ENCODE assay signal across 23 cellular contexts in the genomic region with DNA sequence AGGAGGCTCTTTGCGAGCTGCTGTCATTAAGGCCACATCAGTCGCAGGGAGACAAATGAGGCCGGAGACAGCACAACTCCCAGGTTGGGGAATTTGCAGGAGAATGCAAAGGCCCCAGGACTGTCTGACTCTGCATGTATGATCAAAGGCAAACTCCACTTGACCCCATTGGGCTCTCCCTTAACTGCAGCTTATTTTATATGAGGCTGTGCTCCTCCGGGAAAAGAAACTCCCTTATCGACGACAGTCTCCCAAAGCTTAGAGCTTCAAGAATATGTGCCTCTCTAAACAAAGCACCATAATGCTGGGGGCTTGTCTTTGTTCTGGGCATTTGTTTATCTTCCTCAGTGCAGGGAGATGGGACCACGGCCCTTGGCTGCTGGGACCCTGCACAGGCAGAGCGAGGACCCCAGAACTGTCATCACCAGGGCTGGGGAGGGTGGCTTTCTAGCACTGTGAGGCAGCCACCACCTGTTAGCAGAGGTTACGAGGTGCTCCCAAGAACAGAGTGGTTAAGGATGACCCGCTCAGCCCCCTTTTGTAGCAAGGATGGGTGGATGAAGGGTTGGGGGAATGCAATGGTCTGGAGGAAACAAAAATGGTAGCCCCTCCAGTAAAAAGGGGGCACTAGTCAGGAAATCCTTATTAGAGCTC. TPM values are rescaled to one million over a fixed set of nuclear protein-coding genes. Genes with fewer than 3 reads are reported as not detected.
DNase-seq lines count a peak whose midpoint lies in the region; ATAC-seq and TF ChIP-seq lines count a peak whose summit lies in the region.
"Had no signal": no experiment of that assay in that cellular context is flagged by ENCODE, and none has a peak within 500 bp of the region (broad histone marks: within the 10 kb centered on the region; RNA-seq: fewer than 3 reads in every experiment).

No MANE protein-coding gene starts in this region.

- WGBS in hepatocyte (ENCODE audit: low lambda C conversion rate, missing lambda C conversion rate) = 45% methylated on average over 10 of the region's 10 CpGs

- peaks cover 23% of the 10 kb centered on the region for H3K4me1 ChIP-seq in Loucy (ENCODE audit: insufficient read depth, low read length, poor library complexity, severe bottlenecking)
- peaks cover 48% of the 10 kb centered on the region for H3K4me1 ChIP-seq in hepatocyte (ENCODE audit: insufficient read depth)
- peaks cover 26% of the 10 kb centered on the region for H3K4me1 ChIP-seq in neural progenitor cell
- H3K4me1 ChIP-seq in uterus = peaks cover 0 to 17% of the 10 kb centered on the region in 2 donors
- H3K4me1 ChIP-seq: psoas muscle had no signal

- no peaks in the 10 kb centered on the region for H3K9me2 ChIP-seq in Loucy (replicated peaks; ENCODE audit: low read depth, low read length)
- H3K9me2 ChIP-seq in hepatocyte (replicated peaks; ENCODE audit: insufficient read depth) = no peaks in the 10 kb centered on the region

- ATAC-seq in HG03280 (IDR thresholded peaks at IDR 0.05; ENCODE audit: unreplicated experiment) = no peak
- ATAC-seq: effector memory CD8-positive, alpha-beta T cell; heart left ventricle; PC-3; psoas muscle had no signal

- H3K9me3 ChIP-seq in Loucy (ENCODE audit: insufficient read depth, low read depth, low read length) (no peaks in the 10 kb centered on the region), hepatocyte (ENCODE audit: low read depth) (no peaks in the 10 kb centered on the region), neural progenitor cell (ENCODE audit: low read depth) (no peaks in the 10 kb centered on the region), uterus (no peaks in the 10 kb centered on the region)
- H3K9me3 ChIP-seq: heart left ventricle, psoas muscle, spleen had no signal

- H4K20me1 ChIP-seq in Loucy (ENCODE audit: insufficient read depth, low read length, poor library complexity, severe bottlenecking) = no peaks in the 10 kb centered on the region
- no peaks in the 10 kb centered on the region for H4K20me1 ChIP-seq in hepatocyte (ENCODE audit: insufficient read depth, poor library complexity, severe bottlenecking)
- no peaks in the 10 kb centered on the region for H4K20me1 ChIP-seq in neural progenitor cell (ENCODE audit: low read depth)

- peaks cover 6% of the 10 kb centered on the region for H3K27me3 Mint-ChIP-seq in neural progenitor cell (ENCODE audit: insufficient read depth, low read depth)
- H3K27me3 Mint-ChIP-seq: natural killer cell treated with Interleukin-12 subunit alpha and Interleukin-12 subunit beta and Interleukin-15 and Interleukin-18, amount 100 ng/mL, for 72 hours had no signal

- peaks cover 35% of the 10 kb centered on the region for H3K4me1 Mint-ChIP-seq in neural progenitor cell

- no peak for TF ChIP-seq POLR2A in uterus (IDR thresholded peaks at IDR 0.05)

- H3K27ac ChIP-seq in hepatocyte (peak overlapping the region; percentile 91), neural progenitor cell (no peak overlapping the region), uterus (peak overlapping the region; percentile 61 to 83)
- H3K27ac ChIP-seq: psoas muscle, spleen, WERI-Rb-1 had no signal

- H3K79me2 ChIP-seq in Loucy (ENCODE audit: insufficient read depth, low read length) = no peaks in the 10 kb centered on the region
- H3K79me2 ChIP-seq in hepatocyte = no peaks in the 10 kb centered on the region
- no peaks in the 10 kb centered on the region for H3K79me2 ChIP-seq in neural progenitor cell (ENCODE audit: low read depth)

- intact Hi-C loops in uterus (cut with DNase I; ENCODE audit: low total_unique reads) = no loop called here

- H3K27ac Mint-ChIP-seq in neural progenitor cell = peak overlapping the region; percentile 44
- H3K27ac Mint-ChIP-seq: effector memory CD8-positive, alpha-beta T cell; memory B cell; natural killer cell treated with Interleukin-12 subunit alpha and Interleukin-12 subunit beta and Interleukin-15 and Interleukin-18, amount 100 ng/mL, for 72 hours had no signal

- no peaks in the 10 kb centered on the region for H3K36me3 Mint-ChIP-seq in neural progenitor cell
- H3K36me3 Mint-ChIP-seq: memory B cell; natural killer cell treated with Interleukin-12 subunit alpha and Interleukin-12 subunit beta and Interleukin-15 and Interleukin-18, amount 100 ng/mL, for 72 hours had no signal

- no peaks in the 10 kb centered on the region for H3F3A ChIP-seq in Loucy (ENCODE audit: low read depth)
- peaks cover 4% of the 10 kb centered on the region for H3F3A ChIP-seq in neural progenitor cell (ENCODE audit: low read depth)

- H3K4me2 ChIP-seq in Loucy (ENCODE audit: low read depth, low read length, poor library complexity, severe bottlenecking) (no peak overlapping the region), hepatocyte (no peak overlapping the region), neural progenitor cell (peak overlapping the region; percentile 12)

- no peaks in the 10 kb centered on the region for H3K9me3 Mint-ChIP-seq in neural progenitor cell
- H3K9me3 Mint-ChIP-seq: effector memory CD8-positive, alpha-beta T cell; memory B cell; natural killer cell treated with Interleukin-12 subunit alpha and Interleukin-12 subunit beta and Interleukin-15 and Interleukin-18, amount 100 ng/mL, for 72 hours had no signal

- H3K4me3 ChIP-seq in Loucy (ENCODE audit: low read length, poor library complexity, severe bottlenecking) (no peak overlapping the region), hepatocyte (no peak overlapping the region), neural progenitor cell (no peak overlapping the region), uterus (no peak overlapping the region)
- H3K4me3 ChIP-seq: psoas muscle, spleen had no signal

- H3K4me3 Mint-ChIP-seq in neural progenitor cell = no peak overlapping the region
- H3K4me3 Mint-ChIP-seq: effector memory CD8-positive, alpha-beta T cell; memory B cell; natural killer cell treated with Interleukin-12 subunit alpha and Interleukin-12 subunit beta and Interleukin-15 and Interleukin-18, amount 100 ng/mL, for 72 hours had no signal

- no peak for TF ChIP-seq CTCF in Loucy (conservative IDR thresholded peaks at IDR 0.05; ENCODE audit: low read length)
- TF ChIP-seq CTCF in hepatocyte (IDR thresholded peaks at IDR 0.05; ENCODE audit: poor library complexity) = no peak
- no peak for TF ChIP-seq CTCF in neural progenitor cell (IDR thresholded peaks at IDR 0.05)
- TF ChIP-seq CTCF in uterus (IDR thresholded peaks at IDR 0.05) = no peak

- H3K36me3 ChIP-seq in Loucy (ENCODE audit: insufficient read depth, low read length) = no peaks in the 10 kb centered on the region
- H3K36me3 ChIP-seq in hepatocyte (replicated peaks; ENCODE audit: insufficient read depth, low read depth) = no peaks in the 10 kb centered on the region
- H3K36me3 ChIP-seq in neural progenitor cell = no peaks in the 10 kb centered on the region
- no peaks in the 10 kb centered on the region for H3K36me3 ChIP-seq in uterus
- H3K36me3 ChIP-seq: heart left ventricle, spleen, WERI-Rb-1 had no signal

- H3K27me3 ChIP-seq in Loucy (ENCODE audit: insufficient read depth, low read length, poor library complexity, severe bottlenecking) (no peaks in the 10 kb centered on the region), hepatocyte (no peaks in the 10 kb centered on the region), neural progenitor cell (no peaks in the 10 kb centered on the region), uterus (no peaks in the 10 kb centered on the region)
- H3K27me3 ChIP-seq: heart left ventricle, spleen had no signal

- no peak overlapping the region for H3K9ac ChIP-seq in Loucy (ENCODE audit: low read depth, low read length, poor library complexity, severe bottlenecking)
- no peak overlapping the region for H3K9ac ChIP-seq in neural progenitor cell

- no peak for DNase-seq in hepatocyte (ENCODE audit: low spot score)
- no peak for DNase-seq in neural progenitor cell (ENCODE audit: low spot score)
- DNase-seq in uterus = no peak
- no peak for DNase-seq in NCI-H524 treated with DMSO at 0.1 percent for 48 hours (lab: John Stamatoyannopoulos, UW)
- no peak for DNase-seq in NCI-H1417 (lab: John Stamatoyannopoulos, UW)
- DNase-seq: activated CD4-positive, alpha-beta T cell treated with anti-CD3 and anti-CD28 coated beads, Interleukin-2, amount 50 U/mL, for 48 hours; activated T-cell treated with anti-CD3 and anti-CD28 coated beads for 4 hours; Calu3; effector memory CD8-positive, alpha-beta T cell; EL; heart left ventricle; NCI-H2171; NCI-H82; PC-3; psoas muscle; spleen; T-helper 2 cell; WERI-Rb-1 had no signal

- H2AFZ ChIP-seq in Loucy (ENCODE audit: low read length) (peak overlapping the region; percentile 8; the same call in 1 of the 2 replicates), hepatocyte (peak overlapping the region; percentile 20), neural progenitor cell (replicated peaks) (peak overlapping the region; percentile 44)

RNA-seq across cellular contexts. Expression of a gene that starts 35.0 kb away (rescaled TPM):
- total RNA-seq in hepatocyte (3.2 and 5.7 TPM in 2 replicates), neural progenitor cell (ENCODE audit: low replicate concordance) (3.2 and 4.5 TPM in 2 replicates), uterus (10 to 100 TPM in 3 of 4 donors, not detected in 1; 18.0 to 47.2 (median 30.7) TPM)
- 2.2 and 3.7 TPM in 2 replicates for polyA plus RNA-seq in hepatocyte
- total RNA-seq: Calu3; HT-29; natural killer cell treated with Interleukin-12 subunit alpha and Interleukin-12 subunit beta and Interleukin-15 and Interleukin-18, amount 100 ng/mL, for 72 hours; PC-3; psoas muscle had no signal
- polyA plus RNA-seq: heart left ventricle, spleen had no signal
